In the genomic region with DNA sequence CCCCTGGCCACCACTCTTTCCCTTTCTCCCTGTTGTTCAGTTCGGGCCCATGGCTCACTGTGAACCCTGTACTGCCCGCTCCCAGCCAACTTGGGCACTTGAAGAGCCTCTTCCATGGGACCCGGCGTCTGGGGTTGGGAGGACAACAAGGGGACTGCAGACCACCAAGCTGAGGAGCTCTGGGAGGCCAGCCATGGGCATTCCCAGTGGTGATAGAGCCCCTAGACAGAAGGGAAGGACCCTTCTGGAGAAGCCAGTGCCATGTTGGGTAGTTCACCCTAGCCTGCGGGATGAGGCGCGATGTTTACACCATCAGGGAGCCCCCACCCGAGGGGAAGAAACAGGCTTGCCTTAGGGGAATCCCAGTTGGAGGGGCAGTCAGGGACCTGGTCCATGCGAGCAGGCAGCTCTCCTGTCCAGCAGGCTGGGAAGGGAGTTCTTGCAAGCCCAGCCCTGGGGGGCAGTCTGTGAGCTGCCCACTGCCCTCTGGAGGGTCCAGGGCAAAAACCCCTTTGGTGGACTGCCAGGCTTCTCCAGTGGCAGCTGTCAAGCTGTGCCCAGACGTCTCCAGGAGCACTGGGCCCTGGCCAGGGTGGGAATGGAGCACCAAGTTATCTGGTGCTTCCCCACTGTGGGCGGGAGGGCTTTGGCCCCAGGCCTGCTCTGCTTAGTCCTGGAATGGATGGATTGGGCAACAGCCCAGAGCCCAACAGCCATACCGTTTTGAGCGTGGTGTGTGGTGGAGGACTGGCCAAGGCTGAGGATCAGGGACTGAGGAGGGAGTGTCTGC, we compare ENCODE assay signal across 1 cellular context.
TF ChIP-seq lines count a peak whose summit lies in the region.

No MANE protein-coding gene starts in this region.

TF ChIP-seq in GM23338, 12 proteins besides CTCF, POLR2A, EP300 and RAD21:
- TF ChIP-seq POLR2AphosphoS5 (IDR thresholded peaks at IDR 0.05; ENCODE audit: low read depth), result no peak
- TF ChIP-seq EZH2phosphoT487 (IDR thresholded peaks at IDR 0.05; ENCODE audit: unreplicated experiment), result no peak
- no peak for TF ChIP-seq CREB1 (CRISPR knock-in tag; IDR thresholded peaks at IDR 0.05; ENCODE audit: low read depth)
- no peak for TF ChIP-seq ZNF114 (CRISPR knock-in tag; IDR thresholded peaks at IDR 0.05)
- TF ChIP-seq STAT1 (IDR thresholded peaks at IDR 0.05; ENCODE audit: unreplicated experiment), result no peak
- TF ChIP-seq NANOG (IDR thresholded peaks at IDR 0.05; ENCODE audit: borderline replicate concordance), result no peak
- no peak for TF ChIP-seq EZH2 (IDR thresholded peaks at IDR 0.05; ENCODE audit: low read depth, unreplicated experiment)
- no peak for TF ChIP-seq REST (IDR thresholded peaks at IDR 0.05; ENCODE audit: unreplicated experiment)
